ENCODE assay signal across 13 cellular contexts in genomic region chrX:119194631-119195030, GRCh38. TPM values are rescaled to one million over a fixed set of nuclear protein-coding genes. Genes with fewer than 3 reads are reported as not detected.
DNase-seq lines count a peak whose midpoint lies in the region; ATAC-seq and TF ChIP-seq lines count a peak whose summit lies in the region.
"Had no signal": no experiment of that assay in that cellular context is flagged by ENCODE, and none has a peak within 500 bp of the region (broad histone marks: within the 10 kb centered on the region; RNA-seq: fewer than 3 reads in every experiment).

No MANE protein-coding gene starts in this region.

- H3K9me3 ChIP-seq in heart right ventricle = no peaks in the 10 kb centered on the region
- H3K9me3 ChIP-seq in heart left ventricle = no peaks in the 10 kb centered on the region
- H3K9me3 ChIP-seq in endodermal cell (ENCODE audit: control insufficient read depth, low read length) = no peaks in the 10 kb centered on the region
- H3K9me3 ChIP-seq: adrenal gland had no signal

- H3K4me3 Mint-ChIP-seq in endodermal cell (no peak overlapping the region), type B pancreatic cell (no peak overlapping the region)
- H3K4me3 Mint-ChIP-seq: CD8-positive, alpha-beta memory T cell had no signal

- WGBS in heart right ventricle, 2 donors = 55 to 60% methylated on average over 5 of the region's 5 CpGs
- 59 to 71% (median 64%) methylated on average over 5 of the region's 5 CpGs for WGBS in heart left ventricle, 4 donors
- WGBS in endodermal cell (ENCODE audit: insufficient coverage in 1 of 2, insufficient read length in 1 of 2), 2 experiments = 83 to 86% methylated on average over 1 to 5 of the region's 5 CpGs

- H3K27me3 Mint-ChIP-seq in endodermal cell (ENCODE audit: insufficient read depth) (no peaks in the 10 kb centered on the region), type B pancreatic cell (no peaks in the 10 kb centered on the region)

- H3K9ac ChIP-seq in endodermal cell (ENCODE audit: extremely low read depth, low read length, poor library complexity, severe bottlenecking) = no peak overlapping the region

- ATAC-seq in heart right ventricle = no peak
- no peak for ATAC-seq in heart left ventricle
- no peak for ATAC-seq in HG02973 (IDR thresholded peaks at IDR 0.05; ENCODE audit: unreplicated experiment)

- H3K36me3 ChIP-seq in heart right ventricle (no peaks in the 10 kb centered on the region), heart left ventricle (no peaks in the 10 kb centered on the region), endodermal cell (ENCODE audit: control insufficient read depth, insufficient read depth, low read length) (no peaks in the 10 kb centered on the region)
- H3K36me3 ChIP-seq: adrenal gland had no signal

- H3K36me3 Mint-ChIP-seq in endodermal cell (ENCODE audit: low read depth) = no peaks in the 10 kb centered on the region
- no peaks in the 10 kb centered on the region for H3K36me3 Mint-ChIP-seq in type B pancreatic cell

- H3K9me3 Mint-ChIP-seq in endodermal cell = peaks cover 51% of the 10 kb centered on the region
- H3K9me3 Mint-ChIP-seq in type B pancreatic cell = no peaks in the 10 kb centered on the region
- H3K9me3 Mint-ChIP-seq: CD8-positive, alpha-beta memory T cell had no signal

- DNase-seq in heart right ventricle (no peak), heart left ventricle (no peak), NB4 (ENCODE audit: low read depth) (peak; percentile 15), endodermal cell (no peak), type B pancreatic cell (ENCODE audit: extremely low spot score, unreplicated experiment) (no peak), coronary artery (ENCODE audit: low spot score) (no peak)
- no peak for DNase-seq in activated T-cell treated with anti-CD3 and anti-CD28 coated beads, Interleukin-2, amount 50 U/mL, for 48 hours
- DNase-seq: activated CD8-positive, alpha-beta memory T cell treated with anti-CD3 and anti-CD28 coated beads for 24 hours; adrenal gland; CD8-positive, alpha-beta memory T cell; NCI-H2107; T-helper 1 cell had no signal

- H3K27ac Mint-ChIP-seq in endodermal cell = no peak overlapping the region
- H3K27ac Mint-ChIP-seq in type B pancreatic cell = no peak overlapping the region
- H3K27ac Mint-ChIP-seq: CD8-positive, alpha-beta memory T cell had no signal

- H3K4me1 Mint-ChIP-seq in endodermal cell (no peaks in the 10 kb centered on the region), type B pancreatic cell (ENCODE audit: unreplicated experiment) (no peaks in the 10 kb centered on the region)
- H3K4me1 Mint-ChIP-seq: CD8-positive, alpha-beta memory T cell had no signal

- H3K4me3 ChIP-seq in heart right ventricle (no peak overlapping the region), heart left ventricle (no peak overlapping the region), NB4 (ENCODE audit: low read depth, low read length) (no peak overlapping the region), endodermal cell (ENCODE audit: low read length) (no peak overlapping the region), coronary artery (no peak overlapping the region)
- H3K4me3 ChIP-seq: adrenal gland had no signal

- no peak for TF ChIP-seq POLR2A in heart left ventricle (IDR thresholded peaks at IDR 0.05)
- TF ChIP-seq POLR2A in NB4 (IDR thresholded peaks at IDR 0.05; ENCODE audit: extremely low read depth, insufficient read length) = no peak

- no peaks in the 10 kb centered on the region for H3K27me3 ChIP-seq in heart right ventricle
- no peaks in the 10 kb centered on the region for H3K27me3 ChIP-seq in heart left ventricle
- no peaks in the 10 kb centered on the region for H3K27me3 ChIP-seq in endodermal cell (ENCODE audit: control insufficient read depth, insufficient read depth, low read length, poor library complexity, severe bottlenecking)
- H3K27me3 ChIP-seq: adrenal gland had no signal

- intact Hi-C loops in heart right ventricle (cut with DNase I) = loop anchor here in 2 of 10 donors (5.0 to 10.0 kb wide), 2 partner anchors 50 to 77 kb away; no protein-coding TSS in a partner anchor
- intact Hi-C loops in heart left ventricle (cut with DNase I) = loop anchor here in 4 of 10 donors (5.0 to 10.0 kb wide), 4 partner anchors 50 to 350 kb away; no protein-coding TSS in a partner anchor

- TF ChIP-seq CTCF in heart right ventricle (IDR thresholded peaks at IDR 0.05) = peak in 6 of 9 donors; percentile 19 to 41 (median 32)
- TF ChIP-seq CTCF in heart left ventricle (IDR thresholded peaks at IDR 0.05) = peak in 6 of 12 donors; percentile 8 to 37 (median 28)
- TF ChIP-seq CTCF in NB4 (IDR thresholded peaks at IDR 0.05; ENCODE audit: low read depth, low read length) = peak; percentile 15
- TF ChIP-seq CTCF in endodermal cell (conservative IDR thresholded peaks at IDR 0.05) = peak; percentile 61
- peak; percentile 27 for TF ChIP-seq CTCF in type B pancreatic cell (conservative IDR thresholded peaks at IDR 0.05)
- no peak for TF ChIP-seq CTCF in coronary artery (IDR thresholded peaks at IDR 0.05)

- no peak overlapping the region for H3K27ac ChIP-seq in heart right ventricle
- no peak overlapping the region for H3K27ac ChIP-seq in heart left ventricle
- no peak overlapping the region for H3K27ac ChIP-seq in endodermal cell (ENCODE audit: low read depth, low read length)
- no peak overlapping the region for H3K27ac ChIP-seq in coronary artery
- H3K27ac ChIP-seq: adrenal gland had no signal

- H3K4me1 ChIP-seq in heart right ventricle (no peaks in the 10 kb centered on the region), heart left ventricle (no peaks in the 10 kb centered on the region), endodermal cell (ENCODE audit: control insufficient read depth, insufficient read depth, low read length) (no peaks in the 10 kb centered on the region)
- H3K4me1 ChIP-seq: adrenal gland had no signal

RNA-seq across cellular contexts. Expression of gene PGRMC1, which starts 41.5 kb away (rescaled TPM):
- total RNA-seq in heart right ventricle (10 to 100 TPM; 11.5 to 22.8 (median 14.3) TPM), heart left ventricle (10 to 100 TPM; 12.6 to 28.6 (median 17.1) TPM), endodermal cell (100 to 1,000 TPM; 108 to 115 TPM), type B pancreatic cell (ENCODE audit: low replicate concordance) (97.0 and 206 TPM in 2 replicates)
- polyA plus RNA-seq in heart right ventricle (10 to 100 TPM; 28.4 to 33.1 TPM), heart left ventricle (10 to 100 TPM; 18.9 to 28.0 TPM)
- polyA plus RNA-seq in endodermal cell (2013, experiment 1 of 2) = 275 TPM
- polyA plus RNA-seq in endodermal cell (2013, experiment 2 of 2) = 271 TPM
